ENCODE assay signal across 8 cellular contexts in genomic region chr21:28516996-28517592, GRCh38.
DNase-seq lines count a peak whose midpoint lies in the region; ATAC-seq lines count a peak whose summit lies in the region.

No MANE protein-coding gene starts in this region.

- ATAC-seq in GM18519 (IDR thresholded peaks at IDR 0.05; ENCODE audit: low FRiP score, unreplicated experiment) (peak; percentile 95), HG02970 (IDR thresholded peaks at IDR 0.05; ENCODE audit: low FRiP score, unreplicated experiment) (peak; percentile 97)

- DNase-seq in 8988T (peak; percentile 4), NCI-H2107 treated with DMSO at 0.1 percent for 48 hours (lab: John Stamatoyannopoulos, UW; ENCODE audit: unreplicated experiment) (peak; percentile 13), dermis blood vessel endothelial cell (peak; percentile 78), medulla oblongata (ENCODE audit: extremely low spot score) (peak; percentile 66)
- DNase-seq in activated CD4-positive, alpha-beta T cell treated with anti-CD3 and anti-CD28 coated beads for 4 hours = peak; percentile 42 to 50
- DNase-seq in stimulated activated CD8-positive, alpha-beta memory T cell treated with anti-CD3 and anti-CD28 coated beads, Interleukin-4, amount 100 ng/mL, for 24 hours (ENCODE audit: low read depth) = peak; percentile 42

Comparison
In these comparisons a context has a peak if more than half of its experiments do, and no peak if none do; other contexts are left out.
1. Peak in every context shown above with its lines: DNase-seq and ATAC-seq.
2. DNase-seq: peak in every context shown above with its lines; median percentile 78 in dermis blood vessel endothelial cell; 66 in medulla oblongata; 46 in activated CD4-positive, alpha-beta T cell treated with anti-CD3 and anti-CD28 coated beads for 4 hours; 42 in stimulated activated CD8-positive, alpha-beta memory T cell treated with anti-CD3 and anti-CD28 coated beads, Interleukin-4, amount 100 ng/mL, for 24 hours; 13 in NCI-H2107 treated with DMSO at 0.1 percent for 48 hours; 4 in 8988T.